In genomic region chr1:3540876-3541275, GRCh38 we compare ENCODE assay signal across 15 cellular contexts.
"Had no signal": no experiment of that assay in that cellular context is flagged by ENCODE, and none has a peak within 500 bp of the region (broad histone marks: within the 10 kb centered on the region; RNA-seq: fewer than 3 reads in every experiment).

No MANE protein-coding gene starts in this region.

- H3K9me3 Mint-ChIP-seq: activated CD4-positive, alpha-beta T cell treated with anti-CD3 and anti-CD28 coated beads, Interleukin-2, amount 10 ng/mL, durations not matched to agents 7 days and 5 days; activated naive CD8-positive, alpha-beta T cell treated with anti-CD3 and anti-CD28 coated beads for 36 hours; activated T-helper 1 cell treated with anti-CD3 and anti-CD28 coated beads, Interleukin-12 subunit alpha, Interleukin-12 subunit beta, Interleukin-2, Interleukin-4 antibody, amounts not matched to agents 30 ng/mL and 10 ng/mL and 1 ng/mL, durations not matched to agents 14 hours and 24 hours and 36 hours; naive B cell; stimulated activated effector memory CD8-positive, alpha-beta T cell treated with anti-CD3 and anti-CD28 coated beads, Interleukin-12 subunit alpha, Interleukin-12 subunit beta, amount 100 ng/mL, for 72 hours; T-helper 2 cell treated with Interferon-gamma antibody and Interleukin-4, amounts not matched to agents 5 μg/mL and 100 μg/mL, for 36 hours had no signal

- H3K27me3 ChIP-seq: sigmoid colon, transverse colon had no signal

- H3K27me3 Mint-ChIP-seq: activated CD4-positive, alpha-beta T cell treated with anti-CD3 and anti-CD28 coated beads, Interleukin-2, amount 10 ng/mL, durations not matched to agents 7 days and 5 days; activated naive CD8-positive, alpha-beta T cell treated with anti-CD3 and anti-CD28 coated beads for 36 hours; naive B cell; progenitor cell of endocrine pancreas had no signal

- H3K36me3 Mint-ChIP-seq: activated naive CD8-positive, alpha-beta T cell treated with anti-CD3 and anti-CD28 coated beads for 36 hours; naive B cell; stimulated activated effector memory CD8-positive, alpha-beta T cell treated with anti-CD3 and anti-CD28 coated beads, Interleukin-12 subunit alpha, Interleukin-12 subunit beta, amount 100 ng/mL, for 72 hours had no signal

- H3K4me1 Mint-ChIP-seq: activated CD4-positive, alpha-beta T cell treated with anti-CD3 and anti-CD28 coated beads, Interleukin-2, amount 10 ng/mL, durations not matched to agents 7 days and 5 days; activated naive CD8-positive, alpha-beta T cell treated with anti-CD3 and anti-CD28 coated beads for 36 hours; stimulated activated effector memory CD8-positive, alpha-beta T cell treated with anti-CD3 and anti-CD28 coated beads, Interleukin-12 subunit alpha, Interleukin-12 subunit beta, amount 100 ng/mL, for 72 hours had no signal

- ATAC-seq: stimulated activated effector memory CD8-positive, alpha-beta T cell treated with anti-CD3 and anti-CD28 coated beads, Interleukin-12 subunit alpha, Interleukin-12 subunit beta, amount 100 ng/mL, for 72 hours had no signal

- H3K27ac Mint-ChIP-seq: activated CD4-positive, alpha-beta T cell treated with anti-CD3 and anti-CD28 coated beads, Interleukin-2, amount 10 ng/mL, durations not matched to agents 7 days and 5 days; activated naive CD8-positive, alpha-beta T cell treated with anti-CD3 and anti-CD28 coated beads for 36 hours; activated T-helper 1 cell treated with anti-CD3 and anti-CD28 coated beads, Interleukin-12 subunit alpha, Interleukin-12 subunit beta, Interleukin-2, Interleukin-4 antibody, amounts not matched to agents 30 ng/mL and 10 ng/mL and 1 ng/mL, durations not matched to agents 14 hours and 24 hours and 36 hours; progenitor cell of endocrine pancreas; stimulated activated effector memory CD8-positive, alpha-beta T cell treated with anti-CD3 and anti-CD28 coated beads, Interleukin-12 subunit alpha, Interleukin-12 subunit beta, amount 100 ng/mL, for 72 hours; T-helper 2 cell treated with Interferon-gamma antibody and Interleukin-4, amounts not matched to agents 5 μg/mL and 100 μg/mL, for 36 hours had no signal

- H3K4me3 Mint-ChIP-seq: activated CD4-positive, alpha-beta T cell treated with anti-CD3 and anti-CD28 coated beads, Interleukin-2, amount 10 ng/mL, durations not matched to agents 7 days and 5 days; activated naive CD8-positive, alpha-beta T cell treated with anti-CD3 and anti-CD28 coated beads for 36 hours; activated T-helper 1 cell treated with anti-CD3 and anti-CD28 coated beads, Interleukin-12 subunit alpha, Interleukin-12 subunit beta, Interleukin-2, Interleukin-4 antibody, amounts not matched to agents 30 ng/mL and 10 ng/mL and 1 ng/mL, durations not matched to agents 14 hours and 24 hours and 36 hours; naive B cell; stimulated activated effector memory CD8-positive, alpha-beta T cell treated with anti-CD3 and anti-CD28 coated beads, Interleukin-12 subunit alpha, Interleukin-12 subunit beta, amount 100 ng/mL, for 72 hours; T-helper 2 cell treated with Interferon-gamma antibody and Interleukin-4, amounts not matched to agents 5 μg/mL and 100 μg/mL, for 36 hours had no signal

- DNase-seq: activated CD4-positive, alpha-beta T cell treated with anti-CD3 and anti-CD28 coated beads, Interleukin-2, amount 10 ng/mL, durations not matched to agents 7 days and 5 days; activated CD8-positive, alpha-beta memory T cell treated with anti-CD3 and anti-CD28 coated beads for 24 hours; activated naive CD8-positive, alpha-beta T cell treated with anti-CD3 and anti-CD28 coated beads for 36 hours; erythroblast; naive B cell; occipital lobe; sigmoid colon; stimulated activated CD4-positive, alpha-beta T cell treated with anti-CD3 and anti-CD28 coated beads, Interleukin-12 subunit alpha, Interleukin-12 subunit beta, amount 100 ng/mL, for 4 hours; stimulated activated CD4-positive, alpha-beta T cell treated with anti-CD3 and anti-CD28 coated beads, Interleukin-2, amount 100 ng/mL, for 24 hours; SW 1271; transverse colon had no signal

- H3K9me3 ChIP-seq: sigmoid colon, transverse colon had no signal

- H3K36me3 ChIP-seq: sigmoid colon, transverse colon had no signal

- H3K4me3 ChIP-seq: sigmoid colon, transverse colon had no signal
